In genomic region chr4:37968747-37969146, GRCh38 we compare ENCODE assay signal across 18 cellular contexts. TPM values are rescaled to one million over a fixed set of nuclear protein-coding genes. Genes with fewer than 3 reads are reported as not detected.
"Had no signal": no experiment of that assay in that cellular context is flagged by ENCODE, and none has a peak within 500 bp of the region (broad histone marks: within the 10 kb centered on the region; RNA-seq: fewer than 3 reads in every experiment).

No MANE protein-coding gene starts in this region.

- H3K27me3 ChIP-seq: dorsolateral prefrontal cortex, esophagus muscularis mucosa, neural progenitor cell, pancreas, upper lobe of left lung had no signal

- H3K4me3 Mint-ChIP-seq: mesothelial cell of epicardium; neural progenitor cell; T-helper 2 cell treated with Interferon-gamma antibody and Interleukin-4, amounts not matched to agents 5 μg/mL and 100 μg/mL, for 36 hours had no signal

- H3K4me3 ChIP-seq: dorsolateral prefrontal cortex, esophagus muscularis mucosa, neural progenitor cell, pancreas, upper lobe of left lung had no signal

- H3K36me3 Mint-ChIP-seq: activated naive CD4-positive, alpha-beta T cell treated with anti-CD3 and anti-CD28 coated beads, Interleukin-2, amount 50 U/mL, for 72 hours; neural progenitor cell had no signal

- H2AFZ ChIP-seq: neural progenitor cell had no signal

- DNase-seq: activated CD4-positive, alpha-beta T cell treated with anti-CD3 and anti-CD28 coated beads, Interleukin-2, amount 50 U/mL, for 4 hours; activated CD4-positive, CD25-positive, alpha-beta regulatory T cell treated with anti-CD3 and anti-CD28 coated beads, Interleukin-2, amount 50 U/mL, for 72 hours; activated effector memory CD4-positive, alpha-beta T cell treated with anti-CD3 and anti-CD28 coated beads, Interleukin-2, amount 50 U/mL, for 16 hours; activated T-cell treated with anti-CD3 and anti-CD28 coated beads, Interleukin-2, amount 50 U/mL, for 1 hour; dorsolateral prefrontal cortex; foreskin fibroblast; kidney glomerular epithelial cell; pancreas; retina; small intestine; upper lobe of left lung had no signal

- FAIRE-seq: bronchial epithelial cell, pancreas, small intestine had no signal

- H3K9me3 ChIP-seq: esophagus muscularis mucosa, pancreas, upper lobe of left lung had no signal

- ATAC-seq: activated naive CD4-positive, alpha-beta T cell treated with anti-CD3 and anti-CD28 coated beads, Interleukin-2, amount 50 U/mL, for 72 hours had no signal

- H3K27ac Mint-ChIP-seq: activated naive CD4-positive, alpha-beta T cell treated with anti-CD3 and anti-CD28 coated beads, Interleukin-2, amount 50 U/mL, for 72 hours; mesothelial cell of epicardium; neural progenitor cell; T-helper 2 cell treated with Interferon-gamma antibody and Interleukin-4, amounts not matched to agents 5 μg/mL and 100 μg/mL, for 36 hours had no signal

- H3K9ac ChIP-seq: neural progenitor cell had no signal

- H3K27ac ChIP-seq: neural progenitor cell, upper lobe of left lung had no signal

- H3K4me1 ChIP-seq: neural progenitor cell had no signal

- H3K9me3 Mint-ChIP-seq: T-helper 2 cell treated with Interferon-gamma antibody and Interleukin-4, amounts not matched to agents 5 μg/mL and 100 μg/mL, for 36 hours had no signal

- H3K36me3 ChIP-seq: esophagus muscularis mucosa, neural progenitor cell, pancreas, upper lobe of left lung had no signal

- H3K4me2 ChIP-seq: neural progenitor cell had no signal

- H3K4me1 Mint-ChIP-seq: neural progenitor cell had no signal

RNA-seq across cellular contexts. Expression of gene PTTG2, which starts 8.5 kb away (rescaled TPM):
- total RNA-seq: bronchial epithelial cell, lower leg skin, mesothelial cell of epicardium had no signal
